In the genomic region with DNA sequence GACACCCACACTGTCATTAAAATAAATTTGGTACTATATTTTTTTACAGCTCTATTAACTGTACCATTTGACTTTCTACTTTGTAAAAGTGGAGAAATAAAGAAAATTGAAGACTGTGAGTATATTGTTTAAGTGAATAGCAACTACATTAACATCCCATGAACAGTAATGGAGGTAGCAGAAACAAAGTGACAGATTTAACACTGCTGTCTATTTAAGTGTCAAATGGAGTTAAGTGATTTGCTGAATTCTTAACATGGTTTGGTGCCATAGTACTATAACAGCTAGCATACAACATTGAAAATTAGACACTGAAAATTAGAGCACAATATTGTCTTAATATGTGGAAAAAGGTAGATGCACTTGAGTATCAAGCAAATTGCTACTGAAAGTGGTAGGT, we compare ENCODE assay signal across 7 cellular contexts.
"Had no signal": no experiment of that assay in that cellular context is flagged by ENCODE, and none has a peak within 500 bp of the region (broad histone marks: within the 10 kb centered on the region; RNA-seq: fewer than 3 reads in every experiment).

No MANE protein-coding gene starts in this region.

- H3K36me3 Mint-ChIP-seq: IgD-negative memory B cell had no signal

- H3K4me1 Mint-ChIP-seq: IgD-negative memory B cell had no signal

- H3K4me3 ChIP-seq: K562 had no signal

- H3K4me3 Mint-ChIP-seq: IgD-negative memory B cell had no signal

- DNase-seq: IMR-90, KBM-7, KG1 had no signal

- H3K9me3 Mint-ChIP-seq: IgD-negative memory B cell had no signal

- H3K27ac ChIP-seq: HL-60 had no signal

- ATAC-seq: HepG2, K562 had no signal

- H3K27ac Mint-ChIP-seq: IgD-negative memory B cell had no signal
